ENCODE assay signal across 1 cellular context in genomic region chr6:129492260-129492659, GRCh38.
TF ChIP-seq lines count a peak whose summit lies in the region.

No MANE protein-coding gene starts in this region.

TF ChIP-seq in IMR-90, 13 proteins besides CTCF, POLR2A, EP300 and RAD21 (continued from another document):
- TF ChIP-seq MAFK (IDR thresholded peaks at IDR 0.05; ENCODE audit: low read depth, low read length) (no peak), MAZ (IDR thresholded peaks at IDR 0.05; ENCODE audit: borderline replicate concordance, low read depth, low read length) (no peak), RCOR1 (IDR thresholded peaks at IDR 0.05; ENCODE audit: insufficient replicate concordance, low read length) (no peak), NFE2L2 (IDR thresholded peaks at IDR 0.05; ENCODE audit: low read depth, low read length) (no peak), ELK1 (IDR thresholded peaks at IDR 0.05; ENCODE audit: borderline replicate concordance, low read depth, low read length) (no peak), RFX5 (IDR thresholded peaks at IDR 0.05; ENCODE audit: low read depth, low read length) (no peak), BHLHE40 (IDR thresholded peaks at IDR 0.05; ENCODE audit: low read depth, low read length) (no peak), CEBPB (IDR thresholded peaks at IDR 0.05; ENCODE audit: low read depth, low read length) (no peak), MXI1 (IDR thresholded peaks at IDR 0.05; ENCODE audit: borderline replicate concordance, low read depth, low read length) (no peak), USF2 (IDR thresholded peaks at IDR 0.05; ENCODE audit: low read depth, low read length) (no peak), FOS (IDR thresholded peaks at IDR 0.05; ENCODE audit: low read depth, low read length) (no peak), CHD1 (IDR thresholded peaks at IDR 0.05; ENCODE audit: low read depth, low read length) (no peak)
